8 cellular contexts compared by ENCODE assay signal in the genomic region with DNA sequence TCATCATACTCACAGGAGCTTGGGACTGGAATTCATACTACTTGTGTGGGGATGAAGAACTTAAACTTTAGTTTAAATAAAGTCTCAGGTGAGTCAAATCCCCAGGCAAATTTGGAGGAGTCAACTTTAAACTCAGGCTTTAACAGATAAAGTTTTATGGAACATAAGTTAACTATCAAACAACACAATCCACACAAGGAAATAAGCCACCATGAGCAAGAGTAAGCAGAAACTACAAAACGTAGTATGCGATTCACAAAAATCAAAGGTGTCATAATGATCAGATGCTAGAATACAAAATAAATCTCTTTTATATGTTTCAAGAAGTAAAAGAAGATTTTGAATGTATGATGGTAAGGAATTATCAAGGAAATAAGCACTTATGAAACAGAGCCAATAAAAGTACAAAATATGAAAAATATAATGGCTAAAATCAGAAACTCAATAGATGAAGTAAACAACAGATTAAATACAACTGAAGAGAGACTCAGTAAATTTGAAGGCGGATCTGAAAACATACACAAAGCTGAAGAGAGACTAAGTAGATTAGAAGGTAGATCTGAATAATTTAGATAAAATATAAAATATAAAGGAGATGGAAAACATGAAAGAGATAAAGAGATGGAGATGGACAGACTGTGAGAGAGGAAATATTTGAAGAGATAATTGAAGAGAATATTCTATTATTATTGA.
"Had no signal": no experiment of that assay in that cellular context is flagged by ENCODE, and none has a peak within 500 bp of the region (broad histone marks: within the 10 kb centered on the region; RNA-seq: fewer than 3 reads in every experiment).

No MANE protein-coding gene starts in this region.

- DNase-seq: IMR-90, KBM-7, KG1 had no signal

- FAIRE-seq: HepG2, HTR-8/SVneo had no signal

- H3K4me3 Mint-ChIP-seq: IgD-negative memory B cell had no signal

- H3K27ac Mint-ChIP-seq: IgD-negative memory B cell had no signal

- H3K4me2 ChIP-seq: KMS-11 had no signal

- H3K27ac ChIP-seq: HL-60, KMS-11 had no signal

- H3K27me3 Mint-ChIP-seq: IgD-negative memory B cell had no signal

- ATAC-seq: HepG2 had no signal

- H3K4me1 Mint-ChIP-seq: IgD-negative memory B cell had no signal

- H3K9ac ChIP-seq: KMS-11 had no signal
